In genomic region chr7:128791121-128791967, GRCh38 we compare ENCODE assay signal across 8 cellular contexts. TPM values are rescaled to one million over a fixed set of nuclear protein-coding genes. Genes with fewer than 3 reads are reported as not detected.
DNase-seq lines count a peak whose midpoint lies in the region; ATAC-seq lines count a peak whose summit lies in the region.

No MANE protein-coding gene starts in this region.

- H3K4ac ChIP-seq in mesendoderm (ENCODE audit: low read depth, low read length): peak overlapping the region; percentile 25

- H2AK5ac ChIP-seq in mesendoderm (ENCODE audit: low read length): no peak overlapping the region

- no CpG with 5 or more reads among the region's 80 CpGs for WGBS in mesendoderm (ENCODE audit: extremely low coverage, insufficient coverage, low lambda C conversion rate)

- H3K4me1 Mint-ChIP-seq in activated CD8-positive, alpha-beta T cell treated with anti-CD3 and anti-CD28 coated beads, Interleukin-2, amount 10 ng/mL, durations not matched to agents 7 days and 5 days (ENCODE audit: low read depth): peaks cover 16% of the 10 kb centered on the region

- peak overlapping the region; percentile 78 for H3K9ac ChIP-seq in mesendoderm (ENCODE audit: low read length)

- H3K4me3 ChIP-seq in ACC112 (ENCODE audit: low read depth, low read length): peak overlapping the region; percentile 90
- H3K4me3 ChIP-seq in mesendoderm (ENCODE audit: low read length): peak overlapping the region; percentile 83

- H3K9me3 Mint-ChIP-seq in activated CD8-positive, alpha-beta T cell treated with anti-CD3 and anti-CD28 coated beads, Interleukin-2, amount 10 ng/mL, durations not matched to agents 7 days and 5 days (ENCODE audit: insufficient read depth): no peaks in the 10 kb centered on the region

- CTCF ChIA-PET in activated CD8-positive, alpha-beta T cell treated with anti-CD3 and anti-CD28 coated beads, Interleukin-2, amount 10 ng/mL, durations not matched to agents 7 days and 5 days (lab: Charles Lee): interaction anchor here (1.7 kb wide), 1 partner anchor 92 kb away, joined by 6 read pairs; no protein-coding TSS in a partner anchor

- no peak overlapping the region for H4K8ac ChIP-seq in mesendoderm (ENCODE audit: low read depth, low read length)

- H3K27ac Mint-ChIP-seq in activated CD8-positive, alpha-beta T cell treated with anti-CD3 and anti-CD28 coated beads, Interleukin-2, amount 10 ng/mL, durations not matched to agents 7 days and 5 days: peak overlapping the region; percentile 75

- H3K79me2 ChIP-seq in ACC112 (ENCODE audit: control insufficient read depth, insufficient read depth, low read length, unreplicated experiment) (no peaks in the 10 kb centered on the region), mesendoderm (ENCODE audit: control insufficient read depth, insufficient read depth, low read length) (no peaks in the 10 kb centered on the region)

- H3K79me1 ChIP-seq in mesendoderm (ENCODE audit: low read length): no peaks in the 10 kb centered on the region

- no peak overlapping the region for H4K5ac ChIP-seq in mesendoderm (ENCODE audit: low read length)

- H3K56ac ChIP-seq in mesendoderm (ENCODE audit: low read length): peak overlapping the region; percentile 87

- POLR2A ChIA-PET in activated CD8-positive, alpha-beta T cell treated with anti-CD3 and anti-CD28 coated beads, Interleukin-2, amount 10 ng/mL, durations not matched to agents 7 days and 5 days (lab: Charles Lee): interaction anchor here (0.9 kb wide), 1 partner anchor 10 kb away, joined by 4 read pairs; no protein-coding TSS in a partner anchor

- H3K27me3 ChIP-seq in ACC112 (ENCODE audit: insufficient read depth, low read length): peaks cover 11% of the 10 kb centered on the region; the same call in 1 of the 2 replicates
- no peaks in the 10 kb centered on the region for H3K27me3 ChIP-seq in mesendoderm (ENCODE audit: insufficient read depth, low read length, poor library complexity)

- H2BK120ac ChIP-seq in mesendoderm (ENCODE audit: low read depth, low read length): no peak overlapping the region

- H3K4me1 ChIP-seq in ACC112 (ENCODE audit: control insufficient read depth, insufficient read depth, low read length, unreplicated experiment) (no peaks in the 10 kb centered on the region), mesendoderm (ENCODE audit: control insufficient read depth, low read depth, low read length) (no peaks in the 10 kb centered on the region)

- no peak overlapping the region for H3K23ac ChIP-seq in mesendoderm (ENCODE audit: low read length)

- peak overlapping the region; percentile 96 for H3K4me2 ChIP-seq in mesendoderm (ENCODE audit: low read length)

- H2BK5ac ChIP-seq in mesendoderm (ENCODE audit: low read length): peak overlapping the region; percentile 63

- no peaks in the 10 kb centered on the region for H3K36me3 Mint-ChIP-seq in activated CD8-positive, alpha-beta T cell treated with anti-CD3 and anti-CD28 coated beads, Interleukin-2, amount 10 ng/mL, durations not matched to agents 7 days and 5 days (ENCODE audit: low read depth)

- ATAC-seq in GM18861 (IDR thresholded peaks at IDR 0.05; ENCODE audit: unreplicated experiment) (peak; percentile 60), HG03095 (IDR thresholded peaks at IDR 0.05; ENCODE audit: unreplicated experiment) (peak; percentile 85)
- peak; percentile 87 for ATAC-seq in activated CD8-positive, alpha-beta T cell treated with anti-CD3 and anti-CD28 coated beads, Interleukin-2, amount 10 ng/mL, durations not matched to agents 7 days and 5 days

- H3K4me3 Mint-ChIP-seq in activated CD8-positive, alpha-beta T cell treated with anti-CD3 and anti-CD28 coated beads, Interleukin-2, amount 10 ng/mL, durations not matched to agents 7 days and 5 days: peak overlapping the region; percentile 81

- peak overlapping the region; percentile 77 for H2AFZ ChIP-seq in ACC112 (ENCODE audit: low read length, unreplicated experiment)

- peaks cover 21% of the 10 kb centered on the region for H3K27me3 Mint-ChIP-seq in activated CD8-positive, alpha-beta T cell treated with anti-CD3 and anti-CD28 coated beads, Interleukin-2, amount 10 ng/mL, durations not matched to agents 7 days and 5 days (ENCODE audit: low read depth)

- no peak overlapping the region for H3K18ac ChIP-seq in mesendoderm (ENCODE audit: low read length)

- H2BK15ac ChIP-seq in mesendoderm (replicated peaks; ENCODE audit: low read depth): no peak overlapping the region

- DNase-seq in NCI-H69 (lab: John Stamatoyannopoulos, UW): peak; percentile 90
- DNase-seq in activated CD8-positive, alpha-beta T cell treated with anti-CD3 and anti-CD28 coated beads, Interleukin-2, amount 10 ng/mL, durations not matched to agents 7 days and 5 days: peak; percentile 81
- DNase-seq in effector CD4-positive, alpha-beta T cell: peak; percentile 72
- DNase-seq in mesendoderm: peak; percentile 68
- peak; percentile 40 for DNase-seq in stimulated activated CD8-positive, alpha-beta memory T cell treated with anti-CD3 and anti-CD28 coated beads, Interleukin-15, amount 100 ng/mL, for 1 hour (ENCODE audit: low read depth)

- H3K27ac ChIP-seq in ACC112 (ENCODE audit: low read depth, low read length) (no peak overlapping the region), mesendoderm (ENCODE audit: low read depth, low read length) (no peak overlapping the region)

- H3K36me3 ChIP-seq in ACC112 (ENCODE audit: insufficient read depth, low read length): no peaks in the 10 kb centered on the region
- no peaks in the 10 kb centered on the region for H3K36me3 ChIP-seq in mesendoderm (ENCODE audit: control insufficient read depth, insufficient read depth, low read length)

RNA-seq across cellular contexts. Expression of gene CCDC136, which starts 0.4 kb away (rescaled TPM):
- 1 to 10 TPM; 5.6 to 8.9 TPM for total RNA-seq in activated CD8-positive, alpha-beta T cell treated with anti-CD3 and anti-CD28 coated beads, Interleukin-2, amount 10 ng/mL, durations not matched to agents 7 days and 5 days
- polyA plus RNA-seq in mesendoderm (2013, experiment 1 of 2): 7.6 TPM
- polyA plus RNA-seq in mesendoderm (2013, experiment 2 of 2): 6.9 TPM

RNA-seq across cellular contexts. Expression of gene OPN1SW, which starts 15.8 kb away (rescaled TPM):
- not detected for total RNA-seq in activated CD8-positive, alpha-beta T cell treated with anti-CD3 and anti-CD28 coated beads, Interleukin-2, amount 10 ng/mL, durations not matched to agents 7 days and 5 days
- not detected for polyA plus RNA-seq in mesendoderm (2013, experiment 1 of 2)
- polyA plus RNA-seq in mesendoderm (2013, experiment 2 of 2): not detected

RNA-seq across cellular contexts. Expression of gene FLNC, which starts 38.9 kb away (rescaled TPM):
- not detected for total RNA-seq in activated CD8-positive, alpha-beta T cell treated with anti-CD3 and anti-CD28 coated beads, Interleukin-2, amount 10 ng/mL, durations not matched to agents 7 days and 5 days
- 18.1 TPM for polyA plus RNA-seq in mesendoderm (2013, experiment 1 of 2)
- polyA plus RNA-seq in mesendoderm (2013, experiment 2 of 2): 18.0 TPM

RNA-seq across cellular contexts. Expression of gene CALU, which starts 52.2 kb away (rescaled TPM):
- total RNA-seq in activated CD8-positive, alpha-beta T cell treated with anti-CD3 and anti-CD28 coated beads, Interleukin-2, amount 10 ng/mL, durations not matched to agents 7 days and 5 days: 10 to 100 TPM; 34.8 to 35.5 TPM
- polyA plus RNA-seq in mesendoderm (2013, experiment 1 of 2): 133 TPM
- polyA plus RNA-seq in mesendoderm (2013, experiment 2 of 2): 130 TPM

Comparison
In these comparisons a context has a peak if more than half of its experiments do, and no peak if none do; other contexts are left out.
1. DNase-seq: peak in every context shown above with its lines; median percentile 90 in NCI-H69; 81 in activated CD8-positive, alpha-beta T cell treated with anti-CD3 and anti-CD28 coated beads, Interleukin-2, amount 10 ng/mL, durations not matched to agents 7 days and 5 days; 72 in effector CD4-positive, alpha-beta T cell; 68 in mesendoderm; 40 in stimulated activated CD8-positive, alpha-beta memory T cell treated with anti-CD3 and anti-CD28 coated beads, Interleukin-15, amount 100 ng/mL, for 1 hour.